8 cellular contexts compared by ENCODE assay signal in the genomic region with DNA sequence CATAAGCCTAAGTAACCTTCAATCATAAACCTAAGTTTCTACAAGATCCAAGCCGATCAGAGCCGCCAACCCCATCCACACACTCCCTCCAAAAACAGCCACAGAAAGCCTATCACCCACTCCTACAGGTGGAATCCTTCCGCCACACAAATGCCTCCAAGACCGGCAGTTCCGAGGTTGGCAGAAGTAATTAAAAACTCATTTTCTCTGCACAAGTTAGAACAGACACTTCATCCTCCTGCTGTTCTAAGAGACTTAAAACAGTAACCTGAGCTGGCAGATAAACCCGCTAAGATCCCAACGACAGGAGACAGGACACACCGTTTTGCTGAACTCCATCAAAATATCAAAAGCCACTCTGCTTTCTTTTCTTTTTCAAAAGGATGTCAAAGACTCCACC. TPM values are rescaled to one million over a fixed set of nuclear protein-coding genes. Genes with fewer than 3 reads are reported as not detected.
DNase-seq lines count a peak whose midpoint lies in the region; ATAC-seq, FAIRE-seq and TF ChIP-seq lines count a peak whose summit lies in the region.

No MANE protein-coding gene starts in this region.

- H4K20me1 ChIP-seq in GM23338 (replicated peaks; ENCODE audit: insufficient read depth) (peaks cover 57% of the 10 kb centered on the region), endothelial cell of umbilical vein (replicated peaks; ENCODE audit: control insufficient read depth, extremely low read depth, insufficient read depth, low read length) (no peaks in the 10 kb centered on the region)

- no peak overlapping the region for H4K12ac ChIP-seq in trophoblast cell (ENCODE audit: low read depth, low read length)

- peaks cover 20% of the 10 kb centered on the region for H3K27me3 Mint-ChIP-seq in GM23338 (ENCODE audit: insufficient read depth, low read depth, poor library complexity)

- no peaks in the 10 kb centered on the region for H3K9me2 ChIP-seq in GM23338 (ENCODE audit: insufficient read depth)

- no peak overlapping the region for H3K27ac ChIP-seq in GM23338 (ENCODE audit: low read depth)
- no peak overlapping the region for H3K27ac ChIP-seq in endothelial cell of umbilical vein (ENCODE audit: insufficient read depth, low read depth, low read length)
- H3K27ac ChIP-seq in trophoblast cell (ENCODE audit: low read depth, low read length): no peak overlapping the region

- intact Hi-C loops in endothelial cell of umbilical vein (cut with micrococcal nuclease): loop anchor here (2.0 to 10.0 kb wide), 2 partner anchors 19 to 129 kb away; no protein-coding TSS in a partner anchor

- FAIRE-seq in endothelial cell of umbilical vein (lab: Jason Lieb, UNC): no peak

- H2AK5ac ChIP-seq in trophoblast cell (ENCODE audit: low read length): no peak overlapping the region

- no peak overlapping the region for H4K8ac ChIP-seq in trophoblast cell (ENCODE audit: low read depth, low read length)

- H3K9me3 ChIP-seq in endothelial cell of umbilical vein (replicated peaks; ENCODE audit: control insufficient read depth, insufficient read depth, low read length): no peaks in the 10 kb centered on the region
- no peaks in the 10 kb centered on the region for H3K9me3 ChIP-seq in trophoblast cell (ENCODE audit: insufficient read depth, low read depth, low read length)

- H4K91ac ChIP-seq in trophoblast cell (ENCODE audit: low read depth, low read length): no peak overlapping the region

- BruUV-seq in endothelial cell of umbilical vein (replicated peaks; lab: Mats Ljungman, UMichigan): no TSS peak

- CTCF ChIA-PET in endothelial cell of umbilical vein (lab: Charles Lee): interaction anchor here (0.8 to 2.6 kb wide), 8 partner anchors 16 to 281 kb away, joined by 3 to 25 read pairs (median 5); no protein-coding TSS in a partner anchor

- H3K4me1 ChIP-seq in GM23338 (ENCODE audit: insufficient read depth) (peaks cover 32% of the 10 kb centered on the region), endothelial cell of umbilical vein (ENCODE audit: control insufficient read depth, extremely low read depth, insufficient read depth, low read length) (peaks cover 34% of the 10 kb centered on the region), trophoblast cell (ENCODE audit: control insufficient read depth in 1 of 2, insufficient read depth in 2 of 2, low read length in 2 of 2) (peaks cover 16 to 21% of the 10 kb centered on the region in 2 experiments)

- DNase-seq in GM23338 (ENCODE audit: low spot score) (peak; percentile 36), NCI-H69 (lab: John Stamatoyannopoulos, UW) (peak; percentile 14), endothelial cell of umbilical vein (ENCODE audit: low read depth, low spot score) (no peak), trophoblast cell (no peak), islet precursor cell (no peak), NOMO-1 treated with DMSO at 0.1 percent for 48 hours (lab: John Stamatoyannopoulos, UW; ENCODE audit: unreplicated experiment) (no peak), putamen (ENCODE audit: low spot score) (no peak)
- DNase-seq in stimulated activated CD4-positive, alpha-beta T cell treated with anti-CD3 and anti-CD28 coated beads, Interleukin-15, amount 100 ng/mL, for 24 hours: no peak

- H2BK5ac ChIP-seq in trophoblast cell (ENCODE audit: low read depth, low read length, poor library complexity): no peak overlapping the region

- peak overlapping the region; percentile 98 for H3K4me3 ChIP-seq in GM23338
- H3K4me3 ChIP-seq in endothelial cell of umbilical vein (replicated peaks in 1 of 3; ENCODE audit: insufficient read depth in 1 of 3, low read depth in 1 of 3, low read length in 3 of 3): peak overlapping the region in 2 of 3 experiments; percentile 1 to 69
- no peak overlapping the region for H3K4me3 ChIP-seq in trophoblast cell (ENCODE audit: low read depth, low read length)

- no peaks in the 10 kb centered on the region for H3K27me3 ChIP-seq in GM23338 (ENCODE audit: insufficient read depth)
- no peaks in the 10 kb centered on the region for H3K27me3 ChIP-seq in endothelial cell of umbilical vein (ENCODE audit: control insufficient read depth in 2 of 2, insufficient read depth in 2 of 2, low read length in 2 of 2)
- no peaks in the 10 kb centered on the region for H3K27me3 ChIP-seq in trophoblast cell (ENCODE audit: insufficient read depth, low read length)

- TF ChIP-seq CTCF in GM23338 (conservative IDR thresholded peaks at IDR 0.05; ENCODE audit: low read depth in 2 of 2): no peak
- no peak for TF ChIP-seq CTCF in endothelial cell of umbilical vein (IDR thresholded peaks at IDR 0.05; ENCODE audit: extremely low read depth in 1 of 2, insufficient read depth in 1 of 2, low read depth in 1 of 2, low read length in 2 of 2)

- peak overlapping the region; percentile 78 for H3K4me3 Mint-ChIP-seq in GM23338

- no peak for TF ChIP-seq POLR2A in endothelial cell of umbilical vein (IDR thresholded peaks at IDR 0.05; ENCODE audit: low read depth, low read length)

- no peak overlapping the region for H3K14ac ChIP-seq in trophoblast cell (ENCODE audit: low read length)

- POLR2A ChIA-PET in endothelial cell of umbilical vein (lab: Charles Lee): interaction anchor here (1.0 kb wide), 1 partner anchor 91 kb away, joined by 10 read pairs; no protein-coding TSS in a partner anchor

- H3K4me2 ChIP-seq in GM23338 (peak overlapping the region; percentile 96), endothelial cell of umbilical vein (ENCODE audit: insufficient read depth, low read length) (peak overlapping the region; percentile 76), trophoblast cell (ENCODE audit: low read length) (peak overlapping the region; percentile 70)

- H3K9me1 ChIP-seq in endothelial cell of umbilical vein (replicated peaks; ENCODE audit: control insufficient read depth, extremely low read depth, insufficient read depth, low read length): no peaks in the 10 kb centered on the region

- peaks cover 26% of the 10 kb centered on the region for H3K79me1 ChIP-seq in trophoblast cell (ENCODE audit: low read length)

- ATAC-seq in GM23338: no peak

- peak overlapping the region; percentile 17 for H3K4ac ChIP-seq in trophoblast cell (ENCODE audit: low read depth, low read length)

- H3K18ac ChIP-seq in trophoblast cell (ENCODE audit: low read length): no peak overlapping the region

- dilution Hi-C loops in endothelial cell of umbilical vein (cut with MboI; ENCODE audit: extremely low pct_ligation_motif_present, low sequenced_read_pairs): no loop called here

- H2BK12ac ChIP-seq in trophoblast cell (ENCODE audit: low read length): no peak overlapping the region

- H3K79me2 ChIP-seq in GM23338 (replicated peaks; ENCODE audit: insufficient read depth): peaks cover 72% of the 10 kb centered on the region
- peaks cover 62% of the 10 kb centered on the region for H3K79me2 ChIP-seq in endothelial cell of umbilical vein (ENCODE audit: control insufficient read depth, insufficient read depth, low read length)
- H3K79me2 ChIP-seq in trophoblast cell (ENCODE audit: control insufficient read depth, insufficient read depth, low read length, poor library complexity): peaks cover 27% of the 10 kb centered on the region

- WGBS in trophoblast cell (ENCODE audit: extremely low coverage, insufficient coverage, insufficient read length): no CpG with 5 or more reads among the region's 8 CpGs

- H3K36me3 Mint-ChIP-seq in GM23338 (ENCODE audit: low read depth): peaks cover 65% of the 10 kb centered on the region

- peaks cover 59% of the 10 kb centered on the region for H3K4me1 Mint-ChIP-seq in GM23338

- H2AFZ ChIP-seq in GM23338: no peak overlapping the region
- no peak overlapping the region for H2AFZ ChIP-seq in endothelial cell of umbilical vein (ENCODE audit: low read depth, low read length)
- no peak overlapping the region for H2AFZ ChIP-seq in trophoblast cell (ENCODE audit: insufficient read depth, low read length, poor library complexity)

- H3K23ac ChIP-seq in trophoblast cell (ENCODE audit: low read length): no peak overlapping the region

- H2BK120ac ChIP-seq in trophoblast cell (ENCODE audit: insufficient read depth, low read length, poor library complexity): no peak overlapping the region

- H3K36me3 ChIP-seq in GM23338 (ENCODE audit: insufficient read depth) (peaks cover 37% of the 10 kb centered on the region), endothelial cell of umbilical vein (ENCODE audit: control insufficient read depth in 2 of 2, extremely low read depth in 1 of 2, insufficient read depth in 2 of 2, low read length in 2 of 2) (peaks cover 18 to 24% of the 10 kb centered on the region in 2 experiments), trophoblast cell (ENCODE audit: control insufficient read depth in 1 of 2, insufficient read depth in 2 of 2, low read length in 2 of 2) (peaks cover 12 to 31% of the 10 kb centered on the region in 2 experiments)

- no peak overlapping the region for H3K27ac Mint-ChIP-seq in GM23338

- H3K9ac ChIP-seq in endothelial cell of umbilical vein (replicated peaks; ENCODE audit: extremely low read depth, insufficient read depth, low read length) (no peak overlapping the region), trophoblast cell (ENCODE audit: low read length) (no peak overlapping the region)

- H3F3A ChIP-seq in GM23338 (replicated peaks; ENCODE audit: low read depth): no peaks in the 10 kb centered on the region; the same call in none of the 2 replicates

- H3K9me3 Mint-ChIP-seq in GM23338: no peaks in the 10 kb centered on the region

TF ChIP-seq in GM23338, 12 proteins besides CTCF, POLR2A, EP300 and RAD21 (continues in another document):
- TF ChIP-seq EZH2 (IDR thresholded peaks at IDR 0.05; ENCODE audit: low read depth, unreplicated experiment): no peak
- no peak for TF ChIP-seq NANOG (IDR thresholded peaks at IDR 0.05; ENCODE audit: borderline replicate concordance)
- TF ChIP-seq EZH2phosphoT487 (IDR thresholded peaks at IDR 0.05; ENCODE audit: unreplicated experiment): no peak
- TF ChIP-seq STAT1 (IDR thresholded peaks at IDR 0.05; ENCODE audit: unreplicated experiment): no peak

TF ChIP-seq in endothelial cell of umbilical vein, 7 proteins besides CTCF, POLR2A, EP300 and RAD21 (continues in another document):
- no peak for TF ChIP-seq MYC (IDR thresholded peaks at IDR 0.05; ENCODE audit: low read depth, low read length)
- no peak for TF ChIP-seq GATA2 (IDR thresholded peaks at IDR 0.05; ENCODE audit: insufficient read depth, insufficient read length, low read depth, low read length)
- no peak for TF ChIP-seq EZH2 (IDR thresholded peaks at IDR 0.05; ENCODE audit: borderline replicate concordance, low read depth, low read length, severe bottlenecking)

RNA-seq across cellular contexts. Expression of a gene that starts 2.8 kb away (rescaled TPM):
- total RNA-seq in GM23338 (2014; rRNA removed; shearing (Covaris generic)): 47.4 and 59.5 TPM in 2 replicates
- polyA plus RNA-seq in GM23338 (2016; fragmentation: Nextera tagmentation; extraction: Ambion mirVana) (68.6 and 82.3 TPM in 2 replicates), endothelial cell of umbilical vein (44.9 and 46.1 TPM in 2 replicates)
- 49.5 and 59.4 TPM in 2 replicates for total RNA-seq in endothelial cell of umbilical vein
- 51.0 and 51.5 TPM in 2 replicates for polyA plus RNA-seq in endothelial cell of umbilical vein (2011; cell fraction: cytosol; rRNA removed)
- 40.7 and 41.0 TPM in 2 replicates for polyA plus RNA-seq in endothelial cell of umbilical vein (2011; cell fraction: nucleus; rRNA removed)
- polyA plus RNA-seq in endothelial cell of umbilical vein (2012): 69.6 and 71.8 TPM in 2 replicates
- 24.9 and 28.2 TPM in 2 replicates for polyA minus RNA-seq in endothelial cell of umbilical vein
- 14.7 TPM for polyA minus RNA-seq in endothelial cell of umbilical vein (2011; cell fraction: cytosol; rRNA and poly(A)+ RNA removed)
- polyA minus RNA-seq in endothelial cell of umbilical vein (2011; cell fraction: nucleus; rRNA and poly(A)+ RNA removed): 24.8 and 27.8 TPM in 2 replicates
- polyA plus RNA-seq in trophoblast cell (2013): 137 and 143 TPM in 2 replicates

Comparison
In these comparisons a context has a peak if more than half of its experiments do, and no peak if none do; other contexts are left out.
1. DNase-seq: peak in GM23338 (single experiment) and NCI-H69 (single experiment); none in endothelial cell of umbilical vein (single experiment), trophoblast cell (0 of 2), islet precursor cell (single experiment), NOMO-1 treated with DMSO at 0.1 percent for 48 hours (single experiment), stimulated activated CD4-positive, alpha-beta T cell treated with anti-CD3 and anti-CD28 coated beads, Interleukin-15, amount 100 ng/mL, for 24 hours (single experiment) and putamen (single experiment).
2. Peak in every context shown above with its lines, with median percentiles within 50 percentile points of each other: H3K4me2 ChIP-seq.